In the genomic region with DNA sequence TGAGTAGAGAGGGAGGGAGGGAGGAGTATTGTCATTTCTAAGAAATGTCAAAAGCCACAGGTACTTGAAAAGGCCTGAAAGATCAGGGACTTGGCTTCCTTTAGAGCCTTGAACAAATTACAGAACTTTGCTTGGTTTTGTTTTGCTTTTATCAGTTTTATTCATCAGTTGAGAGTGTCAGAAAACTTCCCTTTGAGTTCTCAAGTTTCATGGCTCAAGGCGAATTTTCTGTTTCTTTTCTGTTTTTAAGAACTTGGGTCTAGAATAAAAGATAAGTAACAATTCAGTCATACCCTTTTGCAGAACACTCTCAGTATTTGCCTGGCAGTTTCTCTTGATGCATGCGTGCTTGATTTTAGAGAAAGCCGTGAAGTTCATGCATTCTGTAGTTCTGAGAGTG, we compare ENCODE assay signal across 23 cellular contexts.
DNase-seq lines count a peak whose midpoint lies in the region; ATAC-seq lines count a peak whose summit lies in the region.
"Had no signal": no experiment of that assay in that cellular context is flagged by ENCODE, and none has a peak within 500 bp of the region (broad histone marks: within the 10 kb centered on the region; RNA-seq: fewer than 3 reads in every experiment).

No MANE protein-coding gene starts in this region.

- H3K27me3 ChIP-seq in H7 (ENCODE audit: control insufficient read depth, insufficient read depth, low read length): no peaks in the 10 kb centered on the region
- H3K27me3 ChIP-seq: esophagus squamous epithelium, right lobe of liver had no signal

- no peak overlapping the region for H3K4me3 ChIP-seq in H7 (ENCODE audit: insufficient read depth, low read depth, low read length)
- H3K4me3 ChIP-seq: esophagus squamous epithelium, GM12878, right lobe of liver, thoracic aorta had no signal

- ATAC-seq in activated T-cell treated with anti-CD3 and anti-CD28 coated beads, Interleukin-2, amount 50 U/mL, for 72 hours (replicated peaks in 1 of 2): peak; percentile 85 to 89
- ATAC-seq: GM12878; left lobe of liver; right lobe of liver; stimulated activated effector memory CD8-positive, alpha-beta T cell treated with anti-CD3 and anti-CD28 coated beads, Interleukin-12 subunit alpha, Interleukin-12 subunit beta, amount 100 ng/mL, for 72 hours had no signal

- peak overlapping the region; percentile 73 for H3K27ac Mint-ChIP-seq in activated T-cell treated with anti-CD3 and anti-CD28 coated beads, Interleukin-2, amount 50 U/mL, for 72 hours
- H3K27ac Mint-ChIP-seq in T-helper 1 cell treated with Interleukin-12 subunit alpha and Interleukin-12 subunit beta and Interleukin-4 antibody, amounts not matched to agents 30 μg/mL and 1 μg/mL, for 36 hours: peak overlapping the region; percentile 75
- H3K27ac Mint-ChIP-seq in activated naive CD8-positive, alpha-beta T cell treated with anti-CD3 and anti-CD28 coated beads for 36 hours: peak overlapping the region; percentile 84
- no peak overlapping the region for H3K27ac Mint-ChIP-seq in stimulated activated naive CD8-positive, alpha-beta T cell treated with anti-CD3 and anti-CD28 coated beads, Interleukin-15, Interleukin-2, amounts not matched to agents 100 ng/mL and 50 ng/mL, for 24 hours
- H3K27ac Mint-ChIP-seq: CD14-positive monocyte; mesothelial cell of epicardium; nephron progenitor cell; stimulated activated effector memory CD8-positive, alpha-beta T cell treated with anti-CD3 and anti-CD28 coated beads, Interleukin-12 subunit alpha, Interleukin-12 subunit beta, amount 100 ng/mL, for 72 hours had no signal

- DNase-seq in activated T-cell treated with anti-CD3 and anti-CD28 coated beads, Interleukin-2, amount 50 U/mL, for 72 hours: peak in 1 of 2 donors; percentile 4
- DNase-seq in activated T-cell treated with anti-CD3 and anti-CD28 coated beads, Interleukin-2, amount 50 U/mL, for 1 hour: no peak
- DNase-seq in activated naive CD8-positive, alpha-beta T cell treated with anti-CD3 and anti-CD28 coated beads for 36 hours: no peak
- DNase-seq in DMS79 treated with DMSO at 0.1 percent for 48 hours (lab: John Stamatoyannopoulos, UW) (no peak), H7 (no peak), NCI-H1048 (lab: John Stamatoyannopoulos, UW) (no peak)
- DNase-seq: activated CD4-positive, alpha-beta T cell treated with anti-CD3 and anti-CD28 coated beads, Interleukin-2, amount 50 U/mL, for 4 hours; activated effector memory CD4-positive, alpha-beta T cell treated with anti-CD3 and anti-CD28 coated beads, Interleukin-2, amount 50 U/mL, for 16 hours; effector CD8-positive, alpha-beta T cell; esophagus squamous epithelium; IMR-90; NCI-H1436 treated with DMSO at 0.1 percent for 48 hours; NCI-H524 treated with DMSO at 0.1 percent for 48 hours; nephron progenitor cell; right lobe of liver had no signal

- H3K4me1 Mint-ChIP-seq in activated T-cell treated with anti-CD3 and anti-CD28 coated beads, Interleukin-2, amount 50 U/mL, for 72 hours (ENCODE audit: low read depth): peaks cover 31% of the 10 kb centered on the region
- H3K4me1 Mint-ChIP-seq in T-helper 1 cell treated with Interleukin-12 subunit alpha and Interleukin-12 subunit beta and Interleukin-4 antibody, amounts not matched to agents 30 μg/mL and 1 μg/mL, for 36 hours (ENCODE audit: low read depth): peaks cover 39% of the 10 kb centered on the region
- peaks cover 44% of the 10 kb centered on the region for H3K4me1 Mint-ChIP-seq in activated naive CD8-positive, alpha-beta T cell treated with anti-CD3 and anti-CD28 coated beads for 36 hours
- peaks cover 31% of the 10 kb centered on the region for H3K4me1 Mint-ChIP-seq in stimulated activated naive CD8-positive, alpha-beta T cell treated with anti-CD3 and anti-CD28 coated beads, Interleukin-15, Interleukin-2, amounts not matched to agents 100 ng/mL and 50 ng/mL, for 24 hours (ENCODE audit: low read depth)
- H3K4me1 Mint-ChIP-seq: CD14-positive monocyte; nephron progenitor cell; stimulated activated effector memory CD8-positive, alpha-beta T cell treated with anti-CD3 and anti-CD28 coated beads, Interleukin-12 subunit alpha, Interleukin-12 subunit beta, amount 100 ng/mL, for 72 hours had no signal

- H3K4me3 Mint-ChIP-seq in activated T-cell treated with anti-CD3 and anti-CD28 coated beads, Interleukin-2, amount 50 U/mL, for 72 hours: peak overlapping the region; percentile 36 to 63
- peak overlapping the region; percentile 36 for H3K4me3 Mint-ChIP-seq in T-helper 1 cell treated with Interleukin-12 subunit alpha and Interleukin-12 subunit beta and Interleukin-4 antibody, amounts not matched to agents 30 μg/mL and 1 μg/mL, for 36 hours
- peak overlapping the region; percentile 47 for H3K4me3 Mint-ChIP-seq in activated naive CD8-positive, alpha-beta T cell treated with anti-CD3 and anti-CD28 coated beads for 36 hours
- peak overlapping the region; percentile 55 for H3K4me3 Mint-ChIP-seq in stimulated activated naive CD8-positive, alpha-beta T cell treated with anti-CD3 and anti-CD28 coated beads, Interleukin-15, Interleukin-2, amounts not matched to agents 100 ng/mL and 50 ng/mL, for 24 hours
- H3K4me3 Mint-ChIP-seq: CD14-positive monocyte; mesothelial cell of epicardium; nephron progenitor cell; stimulated activated effector memory CD8-positive, alpha-beta T cell treated with anti-CD3 and anti-CD28 coated beads, Interleukin-12 subunit alpha, Interleukin-12 subunit beta, amount 100 ng/mL, for 72 hours had no signal

- H3K36me3 Mint-ChIP-seq in activated T-cell treated with anti-CD3 and anti-CD28 coated beads, Interleukin-2, amount 50 U/mL, for 72 hours (ENCODE audit: insufficient read depth in 2 of 2): no peaks in the 10 kb centered on the region
- H3K36me3 Mint-ChIP-seq in T-helper 1 cell treated with Interleukin-12 subunit alpha and Interleukin-12 subunit beta and Interleukin-4 antibody, amounts not matched to agents 30 μg/mL and 1 μg/mL, for 36 hours (ENCODE audit: low read depth): peaks cover 12% of the 10 kb centered on the region
- no peaks in the 10 kb centered on the region for H3K36me3 Mint-ChIP-seq in activated naive CD8-positive, alpha-beta T cell treated with anti-CD3 and anti-CD28 coated beads for 36 hours
- no peaks in the 10 kb centered on the region for H3K36me3 Mint-ChIP-seq in stimulated activated naive CD8-positive, alpha-beta T cell treated with anti-CD3 and anti-CD28 coated beads, Interleukin-15, Interleukin-2, amounts not matched to agents 100 ng/mL and 50 ng/mL, for 24 hours (ENCODE audit: low read depth)
- H3K36me3 Mint-ChIP-seq: CD14-positive monocyte; mesothelial cell of epicardium; stimulated activated effector memory CD8-positive, alpha-beta T cell treated with anti-CD3 and anti-CD28 coated beads, Interleukin-12 subunit alpha, Interleukin-12 subunit beta, amount 100 ng/mL, for 72 hours had no signal

- peaks cover 0 to 1% of the 10 kb centered on the region in 2 donors for H3K9me3 Mint-ChIP-seq in activated T-cell treated with anti-CD3 and anti-CD28 coated beads, Interleukin-2, amount 50 U/mL, for 72 hours
- peaks cover 4% of the 10 kb centered on the region for H3K9me3 Mint-ChIP-seq in T-helper 1 cell treated with Interleukin-12 subunit alpha and Interleukin-12 subunit beta and Interleukin-4 antibody, amounts not matched to agents 30 μg/mL and 1 μg/mL, for 36 hours
- H3K9me3 Mint-ChIP-seq in activated naive CD8-positive, alpha-beta T cell treated with anti-CD3 and anti-CD28 coated beads for 36 hours: peaks cover 3% of the 10 kb centered on the region
- no peaks in the 10 kb centered on the region for H3K9me3 Mint-ChIP-seq in stimulated activated naive CD8-positive, alpha-beta T cell treated with anti-CD3 and anti-CD28 coated beads, Interleukin-15, Interleukin-2, amounts not matched to agents 100 ng/mL and 50 ng/mL, for 24 hours
- H3K9me3 Mint-ChIP-seq: mesothelial cell of epicardium; nephron progenitor cell; stimulated activated effector memory CD8-positive, alpha-beta T cell treated with anti-CD3 and anti-CD28 coated beads, Interleukin-12 subunit alpha, Interleukin-12 subunit beta, amount 100 ng/mL, for 72 hours had no signal

- H3K36me3 ChIP-seq in H7 (replicated peaks; ENCODE audit: control insufficient read depth, insufficient read depth, low read length): no peaks in the 10 kb centered on the region
- H3K36me3 ChIP-seq: esophagus squamous epithelium, right lobe of liver, thoracic aorta had no signal

- H3K27me3 Mint-ChIP-seq in activated T-cell treated with anti-CD3 and anti-CD28 coated beads, Interleukin-2, amount 50 U/mL, for 72 hours (ENCODE audit: low read depth): no peaks in the 10 kb centered on the region
- H3K27me3 Mint-ChIP-seq in T-helper 1 cell treated with Interleukin-12 subunit alpha and Interleukin-12 subunit beta and Interleukin-4 antibody, amounts not matched to agents 30 μg/mL and 1 μg/mL, for 36 hours (ENCODE audit: low read depth): no peaks in the 10 kb centered on the region
- H3K27me3 Mint-ChIP-seq in activated naive CD8-positive, alpha-beta T cell treated with anti-CD3 and anti-CD28 coated beads for 36 hours: no peaks in the 10 kb centered on the region
- no peaks in the 10 kb centered on the region for H3K27me3 Mint-ChIP-seq in stimulated activated naive CD8-positive, alpha-beta T cell treated with anti-CD3 and anti-CD28 coated beads, Interleukin-15, Interleukin-2, amounts not matched to agents 100 ng/mL and 50 ng/mL, for 24 hours
